Comparison of ENCODE assay signal across 32 cellular contexts in genomic region chr7:141016349-141016748, GRCh38.
"Had no signal": no experiment of that assay in that cellular context is flagged by ENCODE, and none has a peak within 500 bp of the region (broad histone marks: within the 10 kb centered on the region; RNA-seq: fewer than 3 reads in every experiment).

No MANE protein-coding gene starts in this region.

- H3K27ac Mint-ChIP-seq: activated B cell treated with CpG ODN at 0.5 μM for 24 hours; activated CD4-positive, alpha-beta memory T cell treated with anti-CD3 and anti-CD28 coated beads for 36 hours; activated CD4-positive, alpha-beta T cell treated with anti-CD3 and anti-CD28 coated beads, Interleukin-2, amount 10 ng/mL, durations not matched to agents 24 days and 14 days; activated CD8-positive, alpha-beta T cell treated with anti-CD3 and anti-CD28 coated beads for 36 hours; activated naive CD4-positive, alpha-beta T cell treated with anti-CD3 and anti-CD28 coated beads, Interleukin-2, amount 10 ng/mL, durations not matched to agents 7 days and 5 days; activated naive CD4-positive, alpha-beta T cell treated with anti-CD3 and anti-CD28 coated beads, Interleukin-2, amount 50 U/mL, for 24 hours; activated naive CD8-positive, alpha-beta T cell treated with anti-CD3 and anti-CD28 coated beads for 36 hours; activated T-cell treated with anti-CD3 and anti-CD28 coated beads, Interleukin-2, amount 50 U/mL, for 24 hours; activated T-helper 2 cell treated with anti-CD3 and anti-CD28 coated beads, Interferon-gamma antibody, Interleukin-2, Interleukin-4, amounts not matched to agents 10 μg/mL and 5 μg/mL and 100 μg/mL, durations not matched to agents 14 hours and 24 hours and 36 hours; T-helper 1 cell treated with Interleukin-12 subunit alpha and Interleukin-12 subunit beta and Interleukin-4 antibody, amounts not matched to agents 30 μg/mL and 1 μg/mL, for 36 hours; T-helper 2 cell treated with Interferon-gamma antibody and Interleukin-4, amounts not matched to agents 5 μg/mL and 100 μg/mL, for 36 hours had no signal

- H3K4me3 Mint-ChIP-seq: activated B cell treated with CpG ODN at 0.5 μM for 24 hours; activated T-cell treated with anti-CD3 and anti-CD28 coated beads, Interleukin-2, amount 50 U/mL, for 24 hours had no signal

- ATAC-seq: activated CD8-positive, alpha-beta T cell treated with anti-CD3 and anti-CD28 coated beads for 36 hours had no signal

- H3K27ac ChIP-seq: ascending aorta, cardiac muscle cell, VCaP had no signal

- H3K9me3 ChIP-seq: ascending aorta had no signal

- H3K9me3 Mint-ChIP-seq: activated naive CD4-positive, alpha-beta T cell treated with anti-CD3 and anti-CD28 coated beads, Interleukin-2, amount 50 U/mL, for 24 hours; activated T-cell treated with anti-CD3 and anti-CD28 coated beads, Interleukin-2, amount 50 U/mL, for 24 hours had no signal

- H3K36me3 Mint-ChIP-seq: activated CD4-positive, alpha-beta memory T cell treated with anti-CD3 and anti-CD28 coated beads for 36 hours; brain had no signal

- H3K36me3 ChIP-seq: ascending aorta, cardiac muscle cell had no signal

- DNase-seq: activated B cell treated with CpG ODN at 0.5 μM for 24 hours; activated CD4-positive, alpha-beta memory T cell treated with anti-CD3 and anti-CD28 coated beads for 36 hours; activated CD4-positive, alpha-beta T cell treated with anti-CD3 and anti-CD28 coated beads for 4 hours; activated CD4-positive, alpha-beta T cell treated with anti-CD3 and anti-CD28 coated beads, Interleukin-2, amount 10 ng/mL, durations not matched to agents 24 days and 14 days; activated CD4-positive, alpha-beta T cell treated with anti-CD3 and anti-CD28 coated beads, Interleukin-2, amount 50 U/mL, for 1 hour; activated CD4-positive, alpha-beta T cell treated with anti-CD3 and anti-CD28 coated beads, Interleukin-2, amount 50 U/mL, for 4 hours; activated CD4-positive, CD25-positive, alpha-beta regulatory T cell treated with anti-CD3 and anti-CD28 coated beads, Interleukin-2, amount 50 U/mL, for 72 hours; activated CD8-positive, alpha-beta memory T cell treated with anti-CD3 and anti-CD28 coated beads, Interleukin-2, amount 50 U/mL, for 48 hours; activated CD8-positive, alpha-beta T cell treated with anti-CD3 and anti-CD28 coated beads for 36 hours; activated effector memory CD4-positive, alpha-beta T cell treated with Interleukin-2 at 50 U/mL for 16 hours; activated gamma-delta T cell; activated naive CD4-positive, alpha-beta T cell treated with anti-CD3 and anti-CD28 coated beads, Interleukin-2, amount 10 ng/mL, durations not matched to agents 7 days and 5 days; activated naive CD4-positive, alpha-beta T cell treated with Interleukin-2 at 50 U/mL for 16 hours; activated naive CD8-positive, alpha-beta T cell treated with anti-CD3 and anti-CD28 coated beads for 36 hours; activated T-cell treated with anti-CD3 and anti-CD28 coated beads, Interleukin-2, amount 50 U/mL, for 24 hours; activated T-cell treated with anti-CD3 and anti-CD28 coated beads, Interleukin-2, amount 50 U/mL, for 48 hours; amygdala; anterior cingulate cortex; caudate nucleus; T-helper 1 cell; T-helper 2 cell; T-helper 9 cell had no signal

- FAIRE-seq: bronchial epithelial cell, TTC549 had no signal

- H3K27me3 ChIP-seq: ascending aorta had no signal

- H3K4me3 ChIP-seq: ascending aorta, cardiac muscle cell had no signal
